In the genomic region with DNA sequence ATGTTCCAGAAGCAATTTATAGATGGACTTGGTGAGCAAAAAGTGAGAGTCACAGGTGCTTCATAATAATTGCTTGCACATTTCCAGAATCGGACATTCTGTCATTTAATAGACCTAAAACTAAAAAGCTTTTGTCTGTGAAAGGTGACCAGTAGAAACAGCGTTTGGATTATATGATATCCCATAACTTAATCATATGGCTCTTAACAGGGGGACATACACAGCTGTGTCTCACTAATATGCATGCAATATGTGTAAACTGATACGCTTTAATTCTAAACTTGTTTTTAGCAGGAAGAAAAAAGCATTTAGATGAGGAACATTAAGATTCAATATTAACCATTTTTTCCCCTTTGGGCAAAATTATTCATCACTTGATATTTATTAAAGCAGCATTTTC, we compare ENCODE assay signal across 12 cellular contexts.
DNase-seq lines count a peak whose midpoint lies in the region; TF ChIP-seq lines count a peak whose summit lies in the region.
"Had no signal": no experiment of that assay in that cellular context is flagged by ENCODE, and none has a peak within 500 bp of the region (broad histone marks: within the 10 kb centered on the region; RNA-seq: fewer than 3 reads in every experiment).

No MANE protein-coding gene starts in this region.

- H3K27me3 Mint-ChIP-seq in brain (peaks cover 10% of the 10 kb centered on the region), neural crest cell (ENCODE audit: low read depth) (no peaks in the 10 kb centered on the region)

- H3K4me1 Mint-ChIP-seq in brain (peaks cover 79% of the 10 kb centered on the region), neural crest cell (peaks cover 71% of the 10 kb centered on the region)

- H3K4me2 ChIP-seq in MM.1S (ENCODE audit: low read depth, low read length): no peak overlapping the region
- H3K4me2 ChIP-seq: BLaER1 had no signal

- peaks cover 82% of the 10 kb centered on the region for H3K27me3 ChIP-seq in MM.1S (replicated peaks; ENCODE audit: insufficient read depth, low read length)
- H3K27me3 ChIP-seq: BLaER1 had no signal

- H3K4me3 ChIP-seq in coronary artery: no peak overlapping the region
- H3K4me3 ChIP-seq in MM.1S (ENCODE audit: low read length): no peak overlapping the region
- H3K4me3 ChIP-seq: BLaER1, GM23248 had no signal

- TF ChIP-seq CTCF in brain (conservative IDR thresholded peaks at IDR 0.05): no peak
- TF ChIP-seq CTCF in neural crest cell (conservative IDR thresholded peaks at IDR 0.05): no peak
- no peak for TF ChIP-seq CTCF in coronary artery (IDR thresholded peaks at IDR 0.05)
- TF ChIP-seq CTCF in MM.1S (IDR thresholded peaks at IDR 0.05; ENCODE audit: low read length): no peak

- no peaks in the 10 kb centered on the region for H3K9me3 ChIP-seq in MM.1S (replicated peaks; ENCODE audit: insufficient read depth, low read length)
- H3K9me3 ChIP-seq: BLaER1 had no signal

- no peaks in the 10 kb centered on the region for H3K4me1 ChIP-seq in MM.1S (ENCODE audit: low read length)
- H3K4me1 ChIP-seq: BLaER1 had no signal

- H3K9me3 Mint-ChIP-seq in brain (no peaks in the 10 kb centered on the region), neural crest cell (no peaks in the 10 kb centered on the region)

- DNase-seq in NCI-H1105 treated with DMSO at 0.1 percent for 48 hours (lab: John Stamatoyannopoulos, UW) (peak; percentile 13), NCI-H1105 (lab: John Stamatoyannopoulos, UW) (no peak), neural crest cell (ENCODE audit: low read depth, low spot score) (no peak), coronary artery (ENCODE audit: low spot score) (no peak), cortex of kidney (lab: John Stamatoyannopoulos, UW) (no peak), MM.1S (no peak)
- DNase-seq: DMS53, GM23248 had no signal

- H2AFZ ChIP-seq in MM.1S (ENCODE audit: low read length): no peak overlapping the region
- H2AFZ ChIP-seq: GM23248 had no signal

- H3K4me3 Mint-ChIP-seq in brain: peak overlapping the region in 2 of 5 experiments; percentile 17 to 26
- H3K4me3 Mint-ChIP-seq in neural crest cell: peak overlapping the region; percentile 45

- no peaks in the 10 kb centered on the region for H3K36me3 ChIP-seq in MM.1S (replicated peaks; ENCODE audit: insufficient read depth, low read length)
- H3K36me3 ChIP-seq: BLaER1 had no signal

- no peak overlapping the region for H3K9ac ChIP-seq in MM.1S (ENCODE audit: low read length)
- H3K9ac ChIP-seq: BLaER1, GM23248 had no signal

- H4K20me1 ChIP-seq in MM.1S (ENCODE audit: insufficient read depth, low read length): no peaks in the 10 kb centered on the region; the same call in 1 of the 2 replicates
- H4K20me1 ChIP-seq: BLaER1 had no signal

- H3K36me3 Mint-ChIP-seq in brain (no peaks in the 10 kb centered on the region), neural crest cell (ENCODE audit: low read depth) (no peaks in the 10 kb centered on the region)

- H3F3A ChIP-seq in MM.1S (ENCODE audit: insufficient read depth, low read length): no peaks in the 10 kb centered on the region

- H3K27ac Mint-ChIP-seq in brain (peak overlapping the region in 3 of 5 experiments; percentile 48 to 86 (median 54)), neural crest cell (ENCODE audit: unreplicated experiment) (no peak overlapping the region)

- no peaks in the 10 kb centered on the region for H3K9me2 ChIP-seq in MM.1S (replicated peaks; ENCODE audit: insufficient read depth, low read length)

- H3K27ac ChIP-seq in coronary artery (no peak overlapping the region), MM.1S (ENCODE audit: low read length) (no peak overlapping the region)
- H3K27ac ChIP-seq: 22Rv1, BLaER1, GM23248, HL-60 had no signal

- no peaks in the 10 kb centered on the region for H3K79me2 ChIP-seq in MM.1S (ENCODE audit: low read length)
